23 cellular contexts compared by ENCODE assay signal in genomic region chr5:127322405-127322804, GRCh38.
"Had no signal": no experiment of that assay in that cellular context is flagged by ENCODE, and none has a peak within 500 bp of the region (broad histone marks: within the 10 kb centered on the region; RNA-seq: fewer than 3 reads in every experiment).

No MANE protein-coding gene starts in this region.

- H3K4me2 ChIP-seq: neural progenitor cell, smooth muscle cell had no signal

- H3K27ac Mint-ChIP-seq: naive thymus-derived CD8-positive, alpha-beta T cell; neural progenitor cell; stimulated activated memory B cell treated with anti-CD40 and anti-IgM and Interleukin-4, amounts not matched to agents 10 μg/mL and 1 μg/mL and 100 μg/mL, for 72 hours; type B pancreatic cell had no signal

- H3K36me3 ChIP-seq: lower lobe of right lung, neural progenitor cell, prostate gland, right atrium auricular region, tibial artery had no signal

- H2AFZ ChIP-seq: neural progenitor cell had no signal

- H3K4me3 Mint-ChIP-seq: naive thymus-derived CD8-positive, alpha-beta T cell; neural progenitor cell; stimulated activated memory B cell treated with anti-CD40 and anti-IgM and Interleukin-4, amounts not matched to agents 10 μg/mL and 1 μg/mL and 100 μg/mL, for 72 hours; type B pancreatic cell had no signal

- H3K36me3 Mint-ChIP-seq: immature natural killer cell; naive thymus-derived CD8-positive, alpha-beta T cell; neural progenitor cell; stimulated activated memory B cell treated with anti-CD40 and anti-IgM and Interleukin-4, amounts not matched to agents 10 μg/mL and 1 μg/mL and 100 μg/mL, for 72 hours; type B pancreatic cell had no signal

- DNase-seq: dorsolateral prefrontal cortex; effector CD4-positive, alpha-beta T cell; hypothalamus; immature natural killer cell; islet precursor cell; kidney glomerular epithelial cell; left ventricle myocardium superior; lower lobe of right lung; naive thymus-derived CD8-positive, alpha-beta T cell; stimulated activated CD4-positive, alpha-beta T cell treated with anti-CD3 and anti-CD28 coated beads, Interleukin-12 subunit alpha, Interleukin-12 subunit beta, amount 100 ng/mL, for 4 hours; stimulated activated CD4-positive, alpha-beta T cell treated with anti-CD3 and anti-CD28 coated beads, Interleukin-1b, Interleukin-23, amount 100 ng/mL, for 48 hours; stimulated activated CD4-positive, alpha-beta T cell treated with anti-CD3 and anti-CD28 coated beads, Interleukin-4, amount 100 ng/mL, for 1 hour; stimulated activated naive CD8-positive, alpha-beta T cell treated with anti-CD3 and anti-CD28 coated beads, Interleukin-15, Interleukin-2, amounts not matched to agents 100 U/mL and 50 U/mL, for 24 hours; substantia nigra; testis; tibial artery had no signal

- H3K9me3 ChIP-seq: lower lobe of right lung, prostate gland, right atrium auricular region, testis, tibial artery had no signal

- H3K9me3 Mint-ChIP-seq: immature natural killer cell; naive thymus-derived CD8-positive, alpha-beta T cell; neural progenitor cell; stimulated activated memory B cell treated with anti-CD40 and anti-IgM and Interleukin-4, amounts not matched to agents 10 μg/mL and 1 μg/mL and 100 μg/mL, for 72 hours; type B pancreatic cell had no signal

- H3K27me3 Mint-ChIP-seq: naive thymus-derived CD8-positive, alpha-beta T cell; type B pancreatic cell had no signal

- H3K27ac ChIP-seq: lower lobe of right lung, neural progenitor cell, prostate gland, right atrium auricular region, testis, tibial artery had no signal

- ATAC-seq: left ventricle myocardium superior; lower lobe of right lung; naive thymus-derived CD8-positive, alpha-beta T cell; sciatic nerve; stimulated activated memory B cell treated with anti-CD40 and anti-IgM and Interleukin-4, amounts not matched to agents 10 μg/mL and 1 μg/mL and 100 μg/mL, for 72 hours; stimulated activated naive CD8-positive, alpha-beta T cell treated with anti-CD3 and anti-CD28 coated beads, Interleukin-15, Interleukin-2, amounts not matched to agents 100 U/mL and 50 U/mL, for 24 hours had no signal

- H3K27me3 ChIP-seq: dorsolateral prefrontal cortex, neural progenitor cell, right atrium auricular region, testis, tibial artery had no signal

- H3K4me1 ChIP-seq: lower lobe of right lung, prostate gland, right atrium auricular region, testis, tibial artery had no signal

- H3K4me3 ChIP-seq: dorsolateral prefrontal cortex, lower lobe of right lung, neural progenitor cell, prostate gland, right atrium auricular region, smooth muscle cell, testis, tibial artery had no signal
